ENCODE assay signal across 8 cellular contexts in genomic region chr15:59686389-59686788, GRCh38. TPM values are rescaled to one million over a fixed set of nuclear protein-coding genes. Genes with fewer than 3 reads are reported as not detected.
DNase-seq lines count a peak whose midpoint lies in the region; ATAC-seq and TF ChIP-seq lines count a peak whose summit lies in the region.

No MANE protein-coding gene starts in this region.

- peaks cover 55 to 74% (median 63%) of the 10 kb centered on the region in 3 donors for H3K4me1 Mint-ChIP-seq in CD8-positive, alpha-beta memory T cell
- H3K4me1 Mint-ChIP-seq in activated T-helper 1 cell treated with anti-CD3 and anti-CD28 coated beads, Interleukin-12 subunit alpha, Interleukin-12 subunit beta, Interleukin-2, Interleukin-4 antibody, amounts not matched to agents 30 ng/mL and 10 ng/mL and 1 ng/mL, durations not matched to agents 14 hours and 24 hours and 36 hours (ENCODE audit: low read depth), result peaks cover 53% of the 10 kb centered on the region

- no peaks in the 10 kb centered on the region for H3K9me2 ChIP-seq in HCT116 (ENCODE audit: insufficient read depth)

- H4K8ac ChIP-seq in mesendoderm (ENCODE audit: low read depth, low read length), result no peak overlapping the region

- intact Hi-C loops in HCT116 (cut with micrococcal nuclease), result no loop called here
- intact Hi-C loops in activated T-helper 1 cell treated with anti-CD3 and anti-CD28 coated beads, Interleukin-12 subunit alpha, Interleukin-12 subunit beta, Interleukin-2, Interleukin-4 antibody, amounts not matched to agents 30 ng/mL and 10 ng/mL and 1 ng/mL, durations not matched to agents 14 hours and 24 hours and 36 hours (cut with micrococcal nuclease), result loop anchor here (5.0 to 10.0 kb wide), 4 partner anchors 154 to 934 kb away; partner anchors contain the start of gene RNF111

- no peak for TF ChIP-seq CTCF in HCT116 (IDR thresholded peaks at IDR 0.05 in 2 of 3, conservative IDR thresholded peaks at IDR 0.05 in 1 of 3; ENCODE audit: borderline replicate concordance in 1 of 3, insufficient read depth in 1 of 3, low read depth in 2 of 3, low read length in 2 of 3)

- no peak overlapping the region for H2AFZ ChIP-seq in HCT116 (ENCODE audit: low read depth, low read length, poor library complexity, severe bottlenecking)

- no peak overlapping the region for H2BK120ac ChIP-seq in mesendoderm (ENCODE audit: low read depth, low read length)

- no peak overlapping the region for H3K56ac ChIP-seq in mesendoderm (ENCODE audit: low read length)

- H3K27ac ChIP-seq in CD8-positive, alpha-beta memory T cell (ENCODE audit: low read depth, low read length), result peak overlapping the region; percentile 19
- no peak overlapping the region for H3K27ac ChIP-seq in HCT116 (ENCODE audit: low read depth, low read length)
- H3K27ac ChIP-seq in muscle layer of duodenum (ENCODE audit: low read length), result peak overlapping the region; percentile 31
- no peak overlapping the region for H3K27ac ChIP-seq in mesendoderm (ENCODE audit: low read depth, low read length)

- peaks cover 43% of the 10 kb centered on the region for H3K4me1 ChIP-seq in CD8-positive, alpha-beta memory T cell (ENCODE audit: insufficient read depth, low read length)
- H3K4me1 ChIP-seq in HCT116 (ENCODE audit: control insufficient read depth in 1 of 2, insufficient read depth in 2 of 2, low read length in 2 of 2) (peaks cover 15% of the 10 kb centered on the region in 2 experiments), muscle layer of duodenum (ENCODE audit: control insufficient read depth in 1 of 2, insufficient read depth in 2 of 2, low read length in 2 of 2) (peaks cover 13 to 28% of the 10 kb centered on the region in 2 donors), mesendoderm (ENCODE audit: control insufficient read depth, low read depth, low read length) (peaks cover 2% of the 10 kb centered on the region)

- no peak overlapping the region for H2BK5ac ChIP-seq in mesendoderm (ENCODE audit: low read length)

- no peak overlapping the region for H3K4me2 ChIP-seq in HCT116 (ENCODE audit: low read length)
- no peak overlapping the region for H3K4me2 ChIP-seq in mesendoderm (ENCODE audit: low read length)

- peaks cover 5% of the 10 kb centered on the region for H3K79me1 ChIP-seq in mesendoderm (ENCODE audit: low read length)

- WGBS in mesendoderm (ENCODE audit: extremely low coverage, insufficient coverage, low lambda C conversion rate), result no CpG with 5 or more reads among the region's 7 CpGs

- peaks cover 3% of the 10 kb centered on the region for H3K36me3 ChIP-seq in CD8-positive, alpha-beta memory T cell (ENCODE audit: insufficient read depth, low read length)
- H3K36me3 ChIP-seq in HCT116 (ENCODE audit: control insufficient read depth in 1 of 2, insufficient read depth in 2 of 2, low read length in 2 of 2) (peaks cover 0 to 7% of the 10 kb centered on the region in 2 experiments; a peak in 2 of 4 replicates), muscle layer of duodenum (ENCODE audit: control insufficient read depth in 1 of 2, insufficient read depth in 2 of 2, low read length in 2 of 2) (peaks cover 5 to 9% of the 10 kb centered on the region in 2 donors), mesendoderm (ENCODE audit: control insufficient read depth, insufficient read depth, low read length) (no peaks in the 10 kb centered on the region)

- TF ChIP-seq RAD21 in HCT116 (IDR thresholded peaks at IDR 0.05; ENCODE audit: low read depth), result no peak

- ATAC-seq in HCT116 (no peak), HG02840 (IDR thresholded peaks at IDR 0.05; ENCODE audit: low FRiP score, unreplicated experiment) (no peak), HG02884 (IDR thresholded peaks at IDR 0.05; ENCODE audit: unreplicated experiment) (no peak)

- no peak for DNase-seq in CD8-positive, alpha-beta memory T cell
- DNase-seq in HCT116 (ENCODE audit: low read depth, low spot score) (no peak), mesendoderm (no peak)
- DNase-seq in activated T-helper 1 cell treated with anti-CD3 and anti-CD28 coated beads, Interleukin-12 subunit alpha, Interleukin-12 subunit beta, Interleukin-2, Interleukin-4 antibody, amounts not matched to agents 30 ng/mL and 10 ng/mL and 1 ng/mL, durations not matched to agents 14 hours and 24 hours and 36 hours (ENCODE audit: low spot score), result no peak
- DNase-seq in stimulated activated CD4-positive, alpha-beta T cell treated with anti-CD3 and anti-CD28 coated beads, Interleukin-2, amount 100 ng/mL, for 24 hours, result no peak

- no peak overlapping the region for H2BK15ac ChIP-seq in mesendoderm (replicated peaks; ENCODE audit: low read depth)

- peak overlapping the region in 5 of 8 donors; percentile 38 to 66 (median 41) for H3K27ac Mint-ChIP-seq in CD8-positive, alpha-beta memory T cell
- peak overlapping the region; percentile 72 for H3K27ac Mint-ChIP-seq in activated T-helper 1 cell treated with anti-CD3 and anti-CD28 coated beads, Interleukin-12 subunit alpha, Interleukin-12 subunit beta, Interleukin-2, Interleukin-4 antibody, amounts not matched to agents 30 ng/mL and 10 ng/mL and 1 ng/mL, durations not matched to agents 14 hours and 24 hours and 36 hours

- H3K9me3 ChIP-seq in CD8-positive, alpha-beta memory T cell (ENCODE audit: low read length), result no peaks in the 10 kb centered on the region
- H3K9me3 ChIP-seq in HCT116 (ENCODE audit: control insufficient read depth in 1 of 2, insufficient read depth in 1 of 2, low read depth in 1 of 2, low read length in 2 of 2) (no peaks in the 10 kb centered on the region), muscle layer of duodenum (ENCODE audit: control insufficient read depth in 1 of 2, low read length in 2 of 2) (no peaks in the 10 kb centered on the region)

- H3K9ac ChIP-seq in HCT116 (ENCODE audit: low read length) (no peak overlapping the region), mesendoderm (ENCODE audit: low read length) (no peak overlapping the region)

- CTCF ChIA-PET in CD8-positive, alpha-beta memory T cell (lab: Charles Lee), result no interaction called here
- CTCF ChIA-PET in HCT116 (lab: Charles Lee), result no interaction called here

- no peaks in the 10 kb centered on the region for H4K20me1 ChIP-seq in HCT116 (ENCODE audit: insufficient read depth)

- no peak overlapping the region for H3K4me3 ChIP-seq in CD8-positive, alpha-beta memory T cell (ENCODE audit: low read length)
- H3K4me3 ChIP-seq in HCT116 (replicated peaks in 1 of 2; ENCODE audit: low read depth in 1 of 2, low read length in 2 of 2), result no peak overlapping the region
- H3K4me3 ChIP-seq in muscle layer of duodenum (ENCODE audit: low read depth in 1 of 2, low read length in 2 of 2), result peak overlapping the region in 1 of 2 donors; percentile 13
- no peak overlapping the region for H3K4me3 ChIP-seq in mesendoderm (ENCODE audit: low read length)

- no peaks in the 10 kb centered on the region for H3K9me3 Mint-ChIP-seq in CD8-positive, alpha-beta memory T cell
- no peaks in the 10 kb centered on the region for H3K9me3 Mint-ChIP-seq in activated T-helper 1 cell treated with anti-CD3 and anti-CD28 coated beads, Interleukin-12 subunit alpha, Interleukin-12 subunit beta, Interleukin-2, Interleukin-4 antibody, amounts not matched to agents 30 ng/mL and 10 ng/mL and 1 ng/mL, durations not matched to agents 14 hours and 24 hours and 36 hours

- no peak overlapping the region for H2AK5ac ChIP-seq in mesendoderm (ENCODE audit: low read length)

- no peak for TF ChIP-seq POLR2A in HCT116 (IDR thresholded peaks at IDR 0.05; ENCODE audit: borderline replicate concordance, extremely low read depth, insufficient read depth, insufficient read length)

- H3K18ac ChIP-seq in mesendoderm (ENCODE audit: low read length), result no peak overlapping the region

- peaks cover 68% of the 10 kb centered on the region for H3K79me2 ChIP-seq in HCT116 (ENCODE audit: insufficient read depth, low read length)
- H3K79me2 ChIP-seq in mesendoderm (ENCODE audit: control insufficient read depth, insufficient read depth, low read length), result peaks cover 35% of the 10 kb centered on the region

- H3K36me3 Mint-ChIP-seq in CD8-positive, alpha-beta memory T cell, result peaks cover 0 to 54% (median 8%) of the 10 kb centered on the region in 3 donors
- peaks cover 30% of the 10 kb centered on the region for H3K36me3 Mint-ChIP-seq in activated T-helper 1 cell treated with anti-CD3 and anti-CD28 coated beads, Interleukin-12 subunit alpha, Interleukin-12 subunit beta, Interleukin-2, Interleukin-4 antibody, amounts not matched to agents 30 ng/mL and 10 ng/mL and 1 ng/mL, durations not matched to agents 14 hours and 24 hours and 36 hours (ENCODE audit: low read depth)

- POLR2A ChIA-PET in CD8-positive, alpha-beta memory T cell (lab: Charles Lee), result no interaction called here
- POLR2A ChIA-PET in HCT116 (lab: Charles Lee), result no interaction called here

- TSS peak; percentile 5 for BruUV-seq in HCT116 (replicated peaks; lab: Mats Ljungman, UMichigan)

- H3K4me3 Mint-ChIP-seq in CD8-positive, alpha-beta memory T cell, result peak overlapping the region; percentile 23 to 96 (median 47)
- H3K4me3 Mint-ChIP-seq in activated T-helper 1 cell treated with anti-CD3 and anti-CD28 coated beads, Interleukin-12 subunit alpha, Interleukin-12 subunit beta, Interleukin-2, Interleukin-4 antibody, amounts not matched to agents 30 ng/mL and 10 ng/mL and 1 ng/mL, durations not matched to agents 14 hours and 24 hours and 36 hours, result peak overlapping the region; percentile 62

- no peak overlapping the region for H3K23ac ChIP-seq in mesendoderm (ENCODE audit: low read length)

- no peak overlapping the region for H3K4ac ChIP-seq in mesendoderm (ENCODE audit: low read depth, low read length)

- H3K27me3 ChIP-seq in CD8-positive, alpha-beta memory T cell (ENCODE audit: insufficient read depth, low read length, poor library complexity, severe bottlenecking), result no peaks in the 10 kb centered on the region
- H3K27me3 ChIP-seq in HCT116 (ENCODE audit: insufficient read depth, low read length), result no peaks in the 10 kb centered on the region
- H3K27me3 ChIP-seq in muscle layer of duodenum (ENCODE audit: low read depth, low read length), result no peaks in the 10 kb centered on the region
- no peaks in the 10 kb centered on the region for H3K27me3 ChIP-seq in mesendoderm (ENCODE audit: insufficient read depth, low read length, poor library complexity)

- H4K5ac ChIP-seq in mesendoderm (ENCODE audit: low read length), result no peak overlapping the region

- no peaks in the 10 kb centered on the region for H3K27me3 Mint-ChIP-seq in CD8-positive, alpha-beta memory T cell
- no peaks in the 10 kb centered on the region for H3K27me3 Mint-ChIP-seq in activated T-helper 1 cell treated with anti-CD3 and anti-CD28 coated beads, Interleukin-12 subunit alpha, Interleukin-12 subunit beta, Interleukin-2, Interleukin-4 antibody, amounts not matched to agents 30 ng/mL and 10 ng/mL and 1 ng/mL, durations not matched to agents 14 hours and 24 hours and 36 hours (ENCODE audit: insufficient read depth)

- RAD21 ChIA-PET in HCT116 (lab: Charles Lee; ENCODE audit: low non-redundant PET in 1 of 2, low total read pairs in 2 of 2, uncharacterized antibody in 2 of 2, unreplicated experiment in 2 of 2), result no interaction called here

RNA-seq across cellular contexts. Expression of gene BNIP2, which starts 2.7 kb away (rescaled TPM):
- 10 to 100 TPM; 62.7 to 65.2 TPM for total RNA-seq in CD8-positive, alpha-beta memory T cell
- 107 TPM for polyA plus RNA-seq in CD8-positive, alpha-beta memory T cell
- total RNA-seq in HCT116 (2021; ENCODE audit: unreplicated experiment), result 53.1 TPM
- 21.8 and 25.9 TPM in 2 replicates for polyA plus RNA-seq in HCT116 (2012)
- total RNA-seq in activated T-helper 1 cell treated with anti-CD3 and anti-CD28 coated beads, Interleukin-12 subunit alpha, Interleukin-12 subunit beta, Interleukin-2, Interleukin-4 antibody, amounts not matched to agents 30 ng/mL and 10 ng/mL and 1 ng/mL, durations not matched to agents 14 hours and 24 hours and 36 hours, result 63.5 and 64.6 TPM in 2 replicates
- 27.4 TPM for polyA plus RNA-seq in mesendoderm (2013, experiment 1 of 2)
- 28.2 TPM for polyA plus RNA-seq in mesendoderm (2013, experiment 2 of 2)

RNA-seq across cellular contexts. Expression of gene GTF2A2, which starts 29.1 kb away (rescaled TPM):
- total RNA-seq in CD8-positive, alpha-beta memory T cell, result 100 to 1,000 TPM; 228 to 230 TPM
- polyA plus RNA-seq in CD8-positive, alpha-beta memory T cell, result 134 TPM
- total RNA-seq in HCT116 (2021; ENCODE audit: unreplicated experiment), result 175 TPM
- polyA plus RNA-seq in HCT116 (2012), result 35.1 and 55.4 TPM in 2 replicates
- 189 and 197 TPM in 2 replicates for total RNA-seq in activated T-helper 1 cell treated with anti-CD3 and anti-CD28 coated beads, Interleukin-12 subunit alpha, Interleukin-12 subunit beta, Interleukin-2, Interleukin-4 antibody, amounts not matched to agents 30 ng/mL and 10 ng/mL and 1 ng/mL, durations not matched to agents 14 hours and 24 hours and 36 hours
- polyA plus RNA-seq in mesendoderm (2013, experiment 1 of 2), result 269 TPM
- 266 TPM for polyA plus RNA-seq in mesendoderm (2013, experiment 2 of 2)

Comparison
In these comparisons a context has a peak if more than half of its experiments do, and no peak if none do; other contexts are left out.
1. H3K27ac ChIP-seq: peak in CD8-positive, alpha-beta memory T cell (single experiment) and muscle layer of duodenum (single experiment); none in HCT116 (single experiment) and mesendoderm (single experiment).